Comparison of ENCODE assay signal across 8 cellular contexts in genomic region chr17:979539-980405, GRCh38. TPM values are rescaled to one million over a fixed set of nuclear protein-coding genes. Genes with fewer than 3 reads are reported as not detected.
DNase-seq lines count a peak whose midpoint lies in the region; ATAC-seq and TF ChIP-seq lines count a peak whose summit lies in the region.

Gene NXN (minus strand): TSS chr17:979776.

- no peaks in the 10 kb centered on the region for H3K9me3 Mint-ChIP-seq in activated CD8-positive, alpha-beta T cell treated with anti-CD3 and anti-CD28 coated beads for 36 hours

- H3K27me3 Mint-ChIP-seq in activated CD8-positive, alpha-beta T cell treated with anti-CD3 and anti-CD28 coated beads for 36 hours, result peaks cover 28% of the 10 kb centered on the region

- peak; percentile 60 for ATAC-seq in HG02981 (IDR thresholded peaks at IDR 0.05; ENCODE audit: unreplicated experiment)
- peak; percentile 87 for ATAC-seq in activated CD8-positive, alpha-beta T cell treated with anti-CD3 and anti-CD28 coated beads for 36 hours

- CTCF ChIA-PET in activated CD8-positive, alpha-beta T cell treated with anti-CD3 and anti-CD28 coated beads for 36 hours (lab: Charles Lee), result interaction anchor here (1.0 to 3.5 kb wide), 17 partner anchors 9 to 815 kb away, joined by 3 to 63 read pairs (median 6); partner anchors contain the start of genes GEMIN4, GLOD4, MRM3 and TIMM22

- TF ChIP-seq CTCF in activated CD8-positive, alpha-beta T cell treated with anti-CD3 and anti-CD28 coated beads for 36 hours (IDR thresholded peaks at IDR 0.05), result no peak

- peaks cover 11% of the 10 kb centered on the region for H3K4me1 Mint-ChIP-seq in activated CD8-positive, alpha-beta T cell treated with anti-CD3 and anti-CD28 coated beads for 36 hours (ENCODE audit: low read depth)

- POLR2A ChIA-PET in activated CD8-positive, alpha-beta T cell treated with anti-CD3 and anti-CD28 coated beads for 36 hours (lab: Charles Lee), result interaction anchor here (0.6 to 2.5 kb wide), 7 partner anchors 17 to 577 kb away, joined by 3 to 11 read pairs (median 3); partner anchors contain the start of genes GEMIN4, GLOD4, MRM3 and TIMM22

- peak; percentile 63 for DNase-seq in NCI-H1092 treated with DMSO at 0.1 percent for 48 hours (lab: John Stamatoyannopoulos, UW)
- no peak for DNase-seq in NCI-H1092 (lab: John Stamatoyannopoulos, UW)
- peak; percentile 8 to 87 for DNase-seq in NCI-H526 (lab: John Stamatoyannopoulos, UW)
- peak; percentile 86 for DNase-seq in activated CD8-positive, alpha-beta T cell treated with anti-CD3 and anti-CD28 coated beads for 36 hours
- peak; percentile 100 for DNase-seq in ecto neural progenitor cell (ENCODE audit: low spot score)
- DNase-seq in lung microvascular endothelial cell (ENCODE audit: low read depth in 2 of 2), result peak; percentile 82 to 92
- DNase-seq in stimulated activated CD4-positive, alpha-beta T cell treated with anti-CD3 and anti-CD28 coated beads, TNF-alpha, amount 100 ng/mL, for 4 hours (ENCODE audit: low read depth in 3 of 3), result peak; percentile 81 to 91 (median 88)

- intact Hi-C loops in activated CD8-positive, alpha-beta T cell treated with anti-CD3 and anti-CD28 coated beads for 36 hours (cut with micrococcal nuclease), result loop anchor here (5.0 to 10.0 kb wide), 2 partner anchors 95 to 182 kb away; no protein-coding TSS in a partner anchor

- H3K27ac Mint-ChIP-seq in activated CD8-positive, alpha-beta T cell treated with anti-CD3 and anti-CD28 coated beads for 36 hours, result no peak within 1 kb of the TSS

- peak within 1 kb of the TSS; percentile 67 for H3K4me3 Mint-ChIP-seq in activated CD8-positive, alpha-beta T cell treated with anti-CD3 and anti-CD28 coated beads for 36 hours

- no peaks in the 10 kb centered on the region for H3K36me3 Mint-ChIP-seq in activated CD8-positive, alpha-beta T cell treated with anti-CD3 and anti-CD28 coated beads for 36 hours (ENCODE audit: low read depth)

RNA-seq across cellular contexts. Expression of gene NXN, which starts in this region (rescaled TPM):
- total RNA-seq in activated CD8-positive, alpha-beta T cell treated with anti-CD3 and anti-CD28 coated beads for 36 hours, result 1 to 10 TPM; 1.2 to 1.4 TPM
- total RNA-seq in lung microvascular endothelial cell, result 69.1 and 132 TPM in 2 replicates

Comparison
In these comparisons a context has a peak if more than half of its experiments do, and no peak if none do; other contexts are left out.
1. RNA of gene NXN (total RNA-seq): 69.1 to 132 TPM in lung microvascular endothelial cell; 1.2 to 1.4 TPM in activated CD8-positive, alpha-beta T cell treated with anti-CD3 and anti-CD28 coated beads for 36 hours; every median in the first group is over 10 times any median in the second.